ENCODE assay signal across 8 cellular contexts in the genomic region with DNA sequence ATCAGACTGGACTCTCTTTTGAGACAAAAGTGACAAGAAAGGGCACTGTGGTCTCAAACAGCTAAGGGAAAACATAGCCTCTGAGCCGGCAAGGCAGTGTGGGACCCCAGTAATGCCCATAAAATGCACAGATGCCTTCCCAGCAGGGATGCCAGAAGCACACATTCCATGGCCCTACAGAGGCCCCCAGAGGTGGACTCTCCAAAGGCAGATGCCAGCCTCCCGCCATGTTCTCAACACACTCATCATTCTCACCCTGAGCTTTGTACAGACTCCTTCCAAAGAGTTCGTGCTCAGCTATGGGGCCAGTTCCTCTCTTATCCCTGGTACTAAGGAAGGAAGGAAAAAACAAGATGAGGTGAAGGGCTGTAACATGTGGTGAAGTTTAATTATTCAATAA.
"Had no signal": no experiment of that assay in that cellular context is flagged by ENCODE, and none has a peak within 500 bp of the region (broad histone marks: within the 10 kb centered on the region; RNA-seq: fewer than 3 reads in every experiment).

No MANE protein-coding gene starts in this region.

- H3K9me3 ChIP-seq: HAP-1 had no signal

- H3K36me3 ChIP-seq: HAP-1 had no signal

- FAIRE-seq: H1, HepG2 had no signal

- H3K36me3 Mint-ChIP-seq: IgD-negative memory B cell had no signal

- DNase-seq: H7, HFFc6 had no signal

- H3K9me3 Mint-ChIP-seq: GM23338, HFFc6 had no signal

- H3K4me3 Mint-ChIP-seq: GM23338, HFFc6, IgD-negative memory B cell had no signal

- H3K4me1 ChIP-seq: HAP-1 had no signal

- H3K27ac Mint-ChIP-seq: GM23338, HFFc6, IgD-negative memory B cell had no signal

- H3K27me3 Mint-ChIP-seq: IgD-negative memory B cell had no signal

- H3K4me3 ChIP-seq: GM23338, HAP-1 had no signal

- H3K27ac ChIP-seq: HL-60 had no signal
